9 cellular contexts compared by ENCODE assay signal in genomic region chr10:78045237-78045636, GRCh38. TPM values are rescaled to one million over a fixed set of nuclear protein-coding genes. Genes with fewer than 3 reads are reported as not detected.
DNase-seq lines count a peak whose midpoint lies in the region; ATAC-seq lines count a peak whose summit lies in the region.
"Had no signal": no experiment of that assay in that cellular context is flagged by ENCODE, and none has a peak within 500 bp of the region (broad histone marks: within the 10 kb centered on the region; RNA-seq: fewer than 3 reads in every experiment).

No MANE protein-coding gene starts in this region.

- no peak overlapping the region for H3K4me3 Mint-ChIP-seq in stimulated activated effector memory CD8-positive, alpha-beta T cell treated with anti-CD3 and anti-CD28 coated beads, Interleukin-12 subunit alpha, Interleukin-12 subunit beta, amount 100 ng/mL, for 72 hours

- H3K4me1 Mint-ChIP-seq in stimulated activated effector memory CD8-positive, alpha-beta T cell treated with anti-CD3 and anti-CD28 coated beads, Interleukin-12 subunit alpha, Interleukin-12 subunit beta, amount 100 ng/mL, for 72 hours: peaks cover 39% of the 10 kb centered on the region

- DNase-seq in activated naive CD4-positive, alpha-beta T cell treated with Interleukin-2 at 50 U/mL for 16 hours: peak; percentile 33
- no peak for DNase-seq in activated naive CD4-positive, alpha-beta T cell (lab: John Stamatoyannopoulos, UW)
- DNase-seq in NOMO-1 treated with DMSO at 0.1 percent for 48 hours (lab: John Stamatoyannopoulos, UW; ENCODE audit: unreplicated experiment): peak; percentile 68
- DNase-seq in stimulated activated effector memory CD8-positive, alpha-beta T cell treated with anti-CD3 and anti-CD28 coated beads, Interleukin-12 subunit alpha, Interleukin-12 subunit beta, amount 100 ng/mL, for 72 hours (ENCODE audit: low spot score in 2 of 2): no peak
- no peak for DNase-seq in NCI-H526 treated with DMSO at 0.1 percent for 48 hours (lab: John Stamatoyannopoulos, UW)
- no peak for DNase-seq in left ventricle myocardium superior
- DNase-seq in NCI-H2029 (lab: John Stamatoyannopoulos, UW): no peak
- DNase-seq: Right ventricle myocardium superior had no signal

- peak; percentile 56 for ATAC-seq in HG02678 (IDR thresholded peaks at IDR 0.05; ENCODE audit: unreplicated experiment)
- ATAC-seq in stimulated activated effector memory CD8-positive, alpha-beta T cell treated with anti-CD3 and anti-CD28 coated beads, Interleukin-12 subunit alpha, Interleukin-12 subunit beta, amount 100 ng/mL, for 72 hours: peak; percentile 57
- ATAC-seq in left ventricle myocardium superior: no peak

- intact Hi-C loops in left ventricle myocardium superior (cut with micrococcal nuclease): loop anchor here (5.0 to 10.0 kb wide), 2 partner anchors 887 to 1150 kb away; no protein-coding TSS in a partner anchor

- H3K27ac Mint-ChIP-seq in stimulated activated effector memory CD8-positive, alpha-beta T cell treated with anti-CD3 and anti-CD28 coated beads, Interleukin-12 subunit alpha, Interleukin-12 subunit beta, amount 100 ng/mL, for 72 hours: no peak overlapping the region

- peaks cover 45% of the 10 kb centered on the region for H3K36me3 Mint-ChIP-seq in stimulated activated effector memory CD8-positive, alpha-beta T cell treated with anti-CD3 and anti-CD28 coated beads, Interleukin-12 subunit alpha, Interleukin-12 subunit beta, amount 100 ng/mL, for 72 hours

- no peaks in the 10 kb centered on the region for H3K9me3 Mint-ChIP-seq in stimulated activated effector memory CD8-positive, alpha-beta T cell treated with anti-CD3 and anti-CD28 coated beads, Interleukin-12 subunit alpha, Interleukin-12 subunit beta, amount 100 ng/mL, for 72 hours

RNA-seq across cellular contexts. Expression of gene RPS24, which starts 11.6 kb away (rescaled TPM):
- total RNA-seq in left ventricle myocardium superior: 807 TPM

RNA-seq across cellular contexts. Expression of gene POLR3A, which starts 15.9 kb away (rescaled TPM):
- 9.7 TPM for total RNA-seq in left ventricle myocardium superior

Comparison
In these comparisons a context has a peak if more than half of its experiments do, and no peak if none do; other contexts are left out.
1. DNase-seq: peak in activated naive CD4-positive, alpha-beta T cell treated with Interleukin-2 at 50 U/mL for 16 hours (single experiment) and NOMO-1 treated with DMSO at 0.1 percent for 48 hours (single experiment); none in activated naive CD4-positive, alpha-beta T cell (0 of 4), stimulated activated effector memory CD8-positive, alpha-beta T cell treated with anti-CD3 and anti-CD28 coated beads, Interleukin-12 subunit alpha, Interleukin-12 subunit beta, amount 100 ng/mL, for 72 hours (0 of 2), NCI-H526 treated with DMSO at 0.1 percent for 48 hours (single experiment), left ventricle myocardium superior (single experiment) and NCI-H2029 (single experiment).